Comparison of ENCODE assay signal across 8 cellular contexts in the genomic region with DNA sequence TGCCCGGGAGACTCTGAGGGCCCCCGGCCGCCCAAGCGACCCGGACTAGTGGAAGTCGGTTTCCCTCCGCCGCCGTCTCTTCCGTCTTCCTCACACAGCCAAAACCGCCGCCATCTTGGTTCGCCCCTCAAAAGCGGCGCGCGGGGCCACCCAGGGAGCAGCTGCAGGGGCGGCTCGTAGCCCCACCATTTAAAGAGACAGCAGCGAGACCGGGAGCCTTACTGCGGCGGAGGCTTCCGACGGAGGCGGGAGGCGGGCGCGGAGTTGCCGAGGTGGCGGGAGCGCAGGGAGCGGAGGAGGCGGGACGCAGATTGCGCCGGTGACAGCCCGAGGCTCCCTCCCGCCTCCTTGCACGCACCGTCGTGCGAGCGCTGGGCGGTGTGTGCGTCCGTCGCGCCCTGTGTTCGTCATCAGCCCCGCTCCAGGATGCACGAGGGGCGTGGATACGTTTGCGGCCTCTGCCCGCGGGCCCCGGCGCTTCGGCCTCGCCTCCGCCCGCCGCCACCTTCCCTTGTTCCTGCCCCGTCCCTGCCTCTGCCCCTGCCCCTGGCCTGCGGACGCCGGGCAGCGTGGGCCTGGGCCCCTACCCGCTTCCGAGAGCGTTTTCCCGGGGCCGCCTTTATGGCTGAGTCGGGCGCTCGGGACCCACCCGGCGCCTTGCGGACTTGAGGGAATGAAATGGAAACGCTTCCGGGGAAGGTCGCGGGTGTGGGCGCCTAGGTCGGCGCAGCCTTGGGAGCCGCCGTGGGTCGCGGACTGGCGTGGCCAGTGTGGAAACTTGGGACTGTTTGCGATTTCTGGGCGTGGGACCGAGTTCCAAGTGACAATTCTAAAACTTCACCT. TPM values are rescaled to one million over a fixed set of nuclear protein-coding genes. Genes with fewer than 3 reads are reported as not detected.
A peak's percentile ranks its signal among the peaks of the same experiment; 100 is the strongest.
DNase-seq lines count a peak whose midpoint lies in the region; ATAC-seq and TF ChIP-seq lines count a peak whose summit lies in the region.

A gene (minus strand): TSS at position 140 of the 843 bp plus-strand sequence. CDS start 663 bp downstream, outside the sequence.

- no peaks in the 10 kb centered on the region; the same call in 1 of the 2 replicates for H3K4me1 ChIP-seq in Panc1 (ENCODE audit: control insufficient read depth, insufficient read depth, low read length)
- peaks cover 0 to 21% of the 10 kb centered on the region in 2 donors for H3K4me1 ChIP-seq in muscle layer of duodenum (ENCODE audit: control insufficient read depth in 1 of 2, insufficient read depth in 2 of 2, low read length in 2 of 2)

- ATAC-seq in GM21723 (IDR thresholded peaks at IDR 0.05; ENCODE audit: unreplicated experiment) (peak; percentile 84), Panc1 (peak; percentile 95), esophagus mucosa (peak; percentile 98)
- ATAC-seq in activated T-cell treated with anti-CD3 and anti-CD28 coated beads, Interleukin-2, amount 50 U/mL, for 4 hours = peak; percentile 86 to 90

- CTCF ChIA-PET in Panc1 (lab: Charles Lee) = no interaction called here

- H3K27ac ChIP-seq in Panc1 (ENCODE audit: low read length) (peak within 1 kb of the TSS; percentile 92), muscle layer of duodenum (ENCODE audit: low read length) (peak within 1 kb of the TSS; percentile 90)

- peaks cover 17% of the 10 kb centered on the region for H3K36me3 Mint-ChIP-seq in activated T-cell treated with anti-CD3 and anti-CD28 coated beads, Interleukin-2, amount 50 U/mL, for 4 hours (ENCODE audit: insufficient read depth)

- H3K27me3 Mint-ChIP-seq in activated T-cell treated with anti-CD3 and anti-CD28 coated beads, Interleukin-2, amount 50 U/mL, for 4 hours (ENCODE audit: low read depth) = no peaks in the 10 kb centered on the region

- H3K9me3 Mint-ChIP-seq in activated T-cell treated with anti-CD3 and anti-CD28 coated beads, Interleukin-2, amount 50 U/mL, for 4 hours = no peaks in the 10 kb centered on the region

- intact Hi-C loops in Panc1 (cut with micrococcal nuclease; ENCODE audit: unreplicated experiment) = loop anchor here (5.0 kb wide), 1 partner anchor 402 kb away; no protein-coding TSS in a partner anchor

- H3K27me3 ChIP-seq in Panc1 (ENCODE audit: control insufficient read depth, insufficient read depth, low read length) (no peaks in the 10 kb centered on the region), muscle layer of duodenum (ENCODE audit: low read depth, low read length) (no peaks in the 10 kb centered on the region)

- H3K4me3 ChIP-seq in Panc1 (ENCODE audit: low read depth in 2 of 2, low read length in 2 of 2) = peak within 1 kb of the TSS; percentile 84 to 90
- H3K4me3 ChIP-seq in muscle layer of duodenum (ENCODE audit: low read depth in 1 of 2, low read length in 2 of 2) = peak within 1 kb of the TSS; percentile 77 to 92

- POLR2A ChIA-PET in Panc1 (lab: Charles Lee) = no interaction called here

- peaks cover 22% of the 10 kb centered on the region for H3K4me1 Mint-ChIP-seq in activated T-cell treated with anti-CD3 and anti-CD28 coated beads, Interleukin-2, amount 50 U/mL, for 4 hours (ENCODE audit: low read depth)

- DNase-seq in DMS53 (lab: John Stamatoyannopoulos, UW) (peak; percentile 97), KG1 (lab: John Stamatoyannopoulos, UW) (peak; percentile 92), Panc1 (ENCODE audit: low read depth, low spot score) (peak; percentile 60)
- peak; percentile 91 for DNase-seq in activated T-cell treated with anti-CD3 and anti-CD28 coated beads, Interleukin-2, amount 50 U/mL, for 4 hours
- DNase-seq in stimulated activated CD8-positive, alpha-beta memory T cell treated with anti-CD3 and anti-CD28 coated beads, Interleukin-7, amount 100 ng/mL, for 4 hours (ENCODE audit: low read depth in 2 of 2) = peak; percentile 90 to 94

- H3K4me3 Mint-ChIP-seq in activated T-cell treated with anti-CD3 and anti-CD28 coated beads, Interleukin-2, amount 50 U/mL, for 4 hours = peak within 1 kb of the TSS; percentile 100

- TSS peak; percentile 99 for BruUV-seq in Panc1 (replicated peaks; lab: Mats Ljungman, UMichigan)

- in situ Hi-C loops in Panc1 (cut with HindIII; ENCODE audit: low pct_unique_long_range_greater_than_20kb, low sequenced_read_pairs) = no loop called here

- H3K36me3 ChIP-seq in Panc1 (ENCODE audit: control insufficient read depth, insufficient read depth, low read length) = peaks cover 14% of the 10 kb centered on the region
- H3K36me3 ChIP-seq in muscle layer of duodenum (ENCODE audit: control insufficient read depth in 1 of 2, insufficient read depth in 2 of 2, low read length in 2 of 2) = peaks cover 4 to 6% of the 10 kb centered on the region in 2 donors

- H3K9me3 ChIP-seq in Panc1 (ENCODE audit: control insufficient read depth, insufficient read depth, low read depth, low read length) (no peaks in the 10 kb centered on the region), muscle layer of duodenum (ENCODE audit: control insufficient read depth in 1 of 2, low read length in 2 of 2) (no peaks in the 10 kb centered on the region)

- no peak for TF ChIP-seq CTCF in Panc1 (IDR thresholded peaks at IDR 0.05)

RNA-seq across cellular contexts. Expression of the gene that starts here (rescaled TPM):
- total RNA-seq in Panc1 (2021; ENCODE audit: unreplicated experiment) (54.8 TPM), esophagus mucosa (49.7 TPM)
- 29.0 TPM for polyA plus RNA-seq in Panc1 (2012; ENCODE audit: insufficient read length)
- 100 to 1,000 TPM; 127 to 142 (median 141) TPM for total RNA-seq in activated T-cell treated with anti-CD3 and anti-CD28 coated beads, Interleukin-2, amount 50 U/mL, for 4 hours

Comparison
In these comparisons a context has a peak if more than half of its experiments do, and no peak if none do; other contexts are left out.
1. Peak in every context shown above with its lines: DNase-seq, ATAC-seq, H3K4me3 ChIP-seq and H3K27ac ChIP-seq.